ENCODE assay signal across 1 cellular context in the genomic region with DNA sequence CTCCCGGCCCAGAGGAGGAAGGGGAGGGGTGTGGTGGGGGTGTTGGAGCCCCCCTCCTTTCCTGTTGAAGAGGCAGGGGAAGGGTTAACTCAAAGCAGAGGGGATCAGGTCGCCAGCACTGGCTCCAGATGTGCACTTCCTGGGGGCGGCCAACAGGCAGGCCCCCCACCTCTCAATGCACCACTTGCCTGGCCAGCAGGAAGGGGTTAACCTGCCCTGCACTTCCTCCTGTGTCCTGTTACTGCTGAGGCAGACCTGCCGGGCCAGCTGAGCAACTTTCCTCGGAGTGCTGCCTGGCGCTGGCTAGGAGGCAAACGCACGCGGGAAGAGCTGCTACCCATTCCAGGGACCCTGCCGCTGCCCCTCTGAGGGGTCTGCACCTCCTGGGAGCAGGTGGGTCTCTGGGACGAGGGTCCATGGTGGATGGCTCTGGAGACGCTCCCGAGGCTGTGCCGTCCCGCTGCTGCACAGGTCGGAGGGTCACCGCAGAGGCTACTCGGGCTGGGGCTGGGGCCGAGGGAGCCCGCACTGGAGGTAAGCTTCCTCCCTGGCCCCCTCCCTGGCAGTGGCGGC.
TF ChIP-seq lines count a peak whose summit lies in the region.

A gene (plus strand): TSS at position 284 of the 573 bp plus-strand sequence. CDS start 3,822 bp downstream, outside the sequence.

TF ChIP-seq in HCT116, 20 proteins besides CTCF, POLR2A, EP300 and RAD21 (continued from another document):
- TF ChIP-seq, protein P1, sequence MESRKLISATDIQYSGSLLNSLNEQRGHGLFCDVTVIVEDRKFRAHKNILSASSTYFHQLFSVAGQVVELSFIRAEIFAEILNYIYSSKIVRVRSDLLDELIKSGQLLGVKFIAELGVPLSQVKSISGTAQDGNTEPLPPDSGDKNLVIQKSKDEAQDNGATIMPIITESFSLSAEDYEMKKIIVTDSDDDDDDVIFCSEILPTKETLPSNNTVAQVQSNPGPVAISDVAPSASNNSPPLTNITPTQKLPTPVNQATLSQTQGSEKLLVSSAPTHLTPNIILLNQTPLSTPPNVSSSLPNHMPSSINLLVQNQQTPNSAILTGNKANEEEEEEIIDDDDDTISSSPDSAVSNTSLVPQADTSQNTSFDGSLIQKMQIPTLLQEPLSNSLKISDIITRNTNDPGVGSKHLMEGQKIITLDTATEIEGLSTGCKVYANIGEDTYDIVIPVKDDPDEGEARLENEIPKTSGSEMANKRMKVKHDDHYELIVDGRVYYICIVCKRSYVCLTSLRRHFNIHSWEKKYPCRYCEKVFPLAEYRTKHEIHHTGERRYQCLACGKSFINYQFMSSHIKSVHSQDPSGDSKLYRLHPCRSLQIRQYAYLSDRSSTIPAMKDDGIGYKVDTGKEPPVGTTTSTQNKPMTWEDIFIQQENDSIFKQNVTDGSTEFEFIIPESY (IDR thresholded peaks at IDR 0.05; ENCODE audit: extremely low read depth, insufficient replicate concordance, low read length): peak; percentile 79
TF ChIP-seq in HCT116: peak in this region for 3.
